ENCODE assay signal across 1 cellular context in the genomic region with DNA sequence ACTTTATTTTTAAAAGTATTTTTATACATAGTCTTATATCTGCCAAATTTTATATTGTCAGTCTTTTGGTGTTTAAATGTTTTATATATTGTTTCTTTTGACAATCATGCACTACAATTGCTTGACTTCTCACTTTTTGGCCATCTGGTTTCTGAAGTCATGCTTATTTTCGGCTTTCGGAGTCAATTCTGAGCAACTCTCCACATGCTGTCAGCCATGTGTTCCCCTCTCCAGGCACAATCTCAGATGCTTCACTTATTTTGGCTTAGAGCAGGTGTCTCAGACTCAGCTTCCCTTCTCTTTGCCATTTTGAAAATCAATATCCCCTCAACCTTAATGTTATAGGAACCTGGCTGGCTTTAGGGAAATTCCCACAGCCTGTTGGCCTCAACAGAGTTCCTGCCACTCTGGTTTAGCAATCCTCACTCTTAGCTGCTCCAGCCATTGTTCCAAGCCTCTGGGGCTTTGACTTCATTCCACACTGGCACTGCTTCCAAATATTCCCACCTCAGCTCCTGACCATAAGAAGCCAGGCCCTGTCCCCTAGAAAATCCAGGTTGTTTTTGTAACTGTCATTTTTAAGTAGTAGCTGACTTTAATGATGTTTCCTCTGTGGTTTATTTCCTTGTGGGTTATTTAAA.
TF ChIP-seq lines count a peak whose summit lies in the region.

No MANE protein-coding gene starts in this region.

TF ChIP-seq in GM23338, 12 proteins besides CTCF, POLR2A, EP300 and RAD21:
- TF ChIP-seq, protein P1, sequence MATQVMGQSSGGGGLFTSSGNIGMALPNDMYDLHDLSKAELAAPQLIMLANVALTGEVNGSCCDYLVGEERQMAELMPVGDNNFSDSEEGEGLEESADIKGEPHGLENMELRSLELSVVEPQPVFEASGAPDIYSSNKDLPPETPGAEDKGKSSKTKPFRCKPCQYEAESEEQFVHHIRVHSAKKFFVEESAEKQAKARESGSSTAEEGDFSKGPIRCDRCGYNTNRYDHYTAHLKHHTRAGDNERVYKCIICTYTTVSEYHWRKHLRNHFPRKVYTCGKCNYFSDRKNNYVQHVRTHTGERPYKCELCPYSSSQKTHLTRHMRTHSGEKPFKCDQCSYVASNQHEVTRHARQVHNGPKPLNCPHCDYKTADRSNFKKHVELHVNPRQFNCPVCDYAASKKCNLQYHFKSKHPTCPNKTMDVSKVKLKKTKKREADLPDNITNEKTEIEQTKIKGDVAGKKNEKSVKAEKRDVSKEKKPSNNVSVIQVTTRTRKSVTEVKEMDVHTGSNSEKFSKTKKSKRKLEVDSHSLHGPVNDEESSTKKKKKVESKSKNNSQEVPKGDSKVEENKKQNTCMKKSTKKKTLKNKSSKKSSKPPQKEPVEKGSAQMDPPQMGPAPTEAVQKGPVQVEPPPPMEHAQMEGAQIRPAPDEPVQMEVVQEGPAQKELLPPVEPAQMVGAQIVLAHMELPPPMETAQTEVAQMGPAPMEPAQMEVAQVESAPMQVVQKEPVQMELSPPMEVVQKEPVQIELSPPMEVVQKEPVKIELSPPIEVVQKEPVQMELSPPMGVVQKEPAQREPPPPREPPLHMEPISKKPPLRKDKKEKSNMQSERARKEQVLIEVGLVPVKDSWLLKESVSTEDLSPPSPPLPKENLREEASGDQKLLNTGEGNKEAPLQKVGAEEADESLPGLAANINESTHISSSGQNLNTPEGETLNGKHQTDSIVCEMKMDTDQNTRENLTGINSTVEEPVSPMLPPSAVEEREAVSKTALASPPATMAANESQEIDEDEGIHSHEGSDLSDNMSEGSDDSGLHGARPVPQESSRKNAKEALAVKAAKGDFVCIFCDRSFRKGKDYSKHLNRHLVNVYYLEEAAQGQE (IDR thresholded peaks at IDR 0.05; ENCODE audit: unreplicated experiment) = no peak
- TF ChIP-seq ZNF114 (CRISPR knock-in tag; IDR thresholded peaks at IDR 0.05) (no peak), EZH2 (IDR thresholded peaks at IDR 0.05; ENCODE audit: low read depth, unreplicated experiment) (no peak), ZNF331 (CRISPR knock-in tag; IDR thresholded peaks at IDR 0.05; ENCODE audit: low read depth) (no peak), ZNF462 (CRISPR knock-in tag; IDR thresholded peaks at IDR 0.05) (no peak), CREB1 (CRISPR knock-in tag; IDR thresholded peaks at IDR 0.05; ENCODE audit: low read depth) (no peak), POLR2AphosphoS5 (IDR thresholded peaks at IDR 0.05; ENCODE audit: low read depth) (no peak)
- TF ChIP-seq, protein P2, sequence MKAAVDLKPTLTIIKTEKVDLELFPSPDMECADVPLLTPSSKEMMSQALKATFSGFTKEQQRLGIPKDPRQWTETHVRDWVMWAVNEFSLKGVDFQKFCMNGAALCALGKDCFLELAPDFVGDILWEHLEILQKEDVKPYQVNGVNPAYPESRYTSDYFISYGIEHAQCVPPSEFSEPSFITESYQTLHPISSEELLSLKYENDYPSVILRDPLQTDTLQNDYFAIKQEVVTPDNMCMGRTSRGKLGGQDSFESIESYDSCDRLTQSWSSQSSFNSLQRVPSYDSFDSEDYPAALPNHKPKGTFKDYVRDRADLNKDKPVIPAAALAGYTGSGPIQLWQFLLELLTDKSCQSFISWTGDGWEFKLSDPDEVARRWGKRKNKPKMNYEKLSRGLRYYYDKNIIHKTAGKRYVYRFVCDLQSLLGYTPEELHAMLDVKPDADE (IDR thresholded peaks at IDR 0.05) = no peak
TF ChIP-seq in GM23338: peak in this region for 0.
